Comparison of ENCODE assay signal across 19 cellular contexts in genomic region chr19:4080473-4080872, GRCh38. TPM values are rescaled to one million over a fixed set of nuclear protein-coding genes. Genes with fewer than 3 reads are reported as not detected.
A peak's percentile ranks its signal among the peaks of the same experiment; 100 is the strongest.
DNase-seq lines count a peak whose midpoint lies in the region; ATAC-seq lines count a peak whose summit lies in the region.
"Had no signal": no experiment of that assay in that cellular context is flagged by ENCODE, and none has a peak within 500 bp of the region (broad histone marks: within the 10 kb centered on the region; RNA-seq: fewer than 3 reads in every experiment).

No MANE protein-coding gene starts in this region.

- no peak for DNase-seq in activated CD4-positive, alpha-beta T cell treated with anti-CD3 and anti-CD28 coated beads, Interleukin-2, amount 10 ng/mL, durations not matched to agents 24 days and 14 days
- DNase-seq in activated CD4-positive, alpha-beta T cell treated with anti-CD3 and anti-CD28 coated beads for 1 hour = no peak
- no peak for DNase-seq in T-helper 17 cell
- DNase-seq in HuH-7.5 (ENCODE audit: low spot score) = no peak
- no peak for DNase-seq in NAMALWA (ENCODE audit: low spot score)
- no peak for DNase-seq in head of caudate nucleus
- DNase-seq: AML-193; Calu3; CD8-positive, alpha-beta T cell; DMS79 treated with DMSO at 0.1 percent for 48 hours; GF-D8; GOT3; H7; HFFc6 had no signal

- no peak overlapping the region for H3K4me3 Mint-ChIP-seq in activated CD4-positive, alpha-beta T cell treated with anti-CD3 and anti-CD28 coated beads, Interleukin-2, amount 10 ng/mL, durations not matched to agents 24 days and 14 days
- H3K4me3 Mint-ChIP-seq in T-helper 17 cell = no peak overlapping the region
- H3K4me3 Mint-ChIP-seq in dendritic cell treated with granulocyte-macrophage colony-stimulating factor and Interleukin-4, amounts not matched to agents 40 ng/mL and 50 ng/mL, for 4 days = no peak overlapping the region
- H3K4me3 Mint-ChIP-seq: CD14-positive monocyte; CD8-positive, alpha-beta T cell; HFFc6; IgD-negative memory B cell had no signal

- H3K4me1 Mint-ChIP-seq in activated CD4-positive, alpha-beta T cell treated with anti-CD3 and anti-CD28 coated beads, Interleukin-2, amount 10 ng/mL, durations not matched to agents 24 days and 14 days = peaks cover 37% of the 10 kb centered on the region
- peaks cover 18% of the 10 kb centered on the region for H3K4me1 Mint-ChIP-seq in T-helper 17 cell
- peaks cover 70% of the 10 kb centered on the region for H3K4me1 Mint-ChIP-seq in dendritic cell treated with granulocyte-macrophage colony-stimulating factor and Interleukin-4, amounts not matched to agents 40 ng/mL and 50 ng/mL, for 4 days (ENCODE audit: low read depth)

- H3K9me3 ChIP-seq in T-helper 17 cell (ENCODE audit: control insufficient read depth, low read length, poor library complexity, severe bottlenecking) = no peaks in the 10 kb centered on the region
- H3K9me3 ChIP-seq: A549 had no signal

- no peaks in the 10 kb centered on the region for H3K9me3 Mint-ChIP-seq in activated CD4-positive, alpha-beta T cell treated with anti-CD3 and anti-CD28 coated beads, Interleukin-2, amount 10 ng/mL, durations not matched to agents 24 days and 14 days
- H3K9me3 Mint-ChIP-seq in dendritic cell treated with granulocyte-macrophage colony-stimulating factor and Interleukin-4, amounts not matched to agents 40 ng/mL and 50 ng/mL, for 4 days = no peaks in the 10 kb centered on the region
- H3K9me3 Mint-ChIP-seq: CD8-positive, alpha-beta T cell; HFFc6; IgD-negative memory B cell had no signal

- intact Hi-C loops in activated CD4-positive, alpha-beta T cell treated with anti-CD3 and anti-CD28 coated beads, Interleukin-2, amount 10 ng/mL, durations not matched to agents 24 days and 14 days (cut with micrococcal nuclease) = no loop called here
- intact Hi-C loops in dendritic cell treated with granulocyte-macrophage colony-stimulating factor and Interleukin-4, amounts not matched to agents 40 ng/mL and 50 ng/mL, for 4 days (cut with micrococcal nuclease) = no loop called here
- intact Hi-C loops in head of caudate nucleus (cut with DNase I) = no loop called here

- H3K27ac Mint-ChIP-seq in activated CD4-positive, alpha-beta T cell treated with anti-CD3 and anti-CD28 coated beads, Interleukin-2, amount 10 ng/mL, durations not matched to agents 24 days and 14 days = peak overlapping the region; percentile 36
- H3K27ac Mint-ChIP-seq in T-helper 17 cell = peak overlapping the region; percentile 74
- H3K27ac Mint-ChIP-seq in dendritic cell treated with granulocyte-macrophage colony-stimulating factor and Interleukin-4, amounts not matched to agents 40 ng/mL and 50 ng/mL, for 4 days = peak overlapping the region; percentile 72
- H3K27ac Mint-ChIP-seq: CD8-positive, alpha-beta T cell; HFFc6; IgD-negative memory B cell had no signal

- H3K27me3 Mint-ChIP-seq in activated CD4-positive, alpha-beta T cell treated with anti-CD3 and anti-CD28 coated beads, Interleukin-2, amount 10 ng/mL, durations not matched to agents 24 days and 14 days = no peaks in the 10 kb centered on the region
- no peaks in the 10 kb centered on the region for H3K27me3 Mint-ChIP-seq in T-helper 17 cell
- no peaks in the 10 kb centered on the region for H3K27me3 Mint-ChIP-seq in dendritic cell treated with granulocyte-macrophage colony-stimulating factor and Interleukin-4, amounts not matched to agents 40 ng/mL and 50 ng/mL, for 4 days
- H3K27me3 Mint-ChIP-seq: IgD-negative memory B cell had no signal

- ATAC-seq in T-helper 17 cell = no peak
- ATAC-seq: A549; CD8-positive, alpha-beta T cell; HCT116 had no signal

- peaks cover 1% of the 10 kb centered on the region for H3K36me3 Mint-ChIP-seq in activated CD4-positive, alpha-beta T cell treated with anti-CD3 and anti-CD28 coated beads, Interleukin-2, amount 10 ng/mL, durations not matched to agents 24 days and 14 days (ENCODE audit: low read depth)
- H3K36me3 Mint-ChIP-seq in T-helper 17 cell (ENCODE audit: low read depth) = no peaks in the 10 kb centered on the region
- H3K36me3 Mint-ChIP-seq in dendritic cell treated with granulocyte-macrophage colony-stimulating factor and Interleukin-4, amounts not matched to agents 40 ng/mL and 50 ng/mL, for 4 days (ENCODE audit: low read depth) = no peaks in the 10 kb centered on the region
- H3K36me3 Mint-ChIP-seq: CD14-positive monocyte; CD8-positive, alpha-beta T cell; IgD-negative memory B cell had no signal

RNA-seq across cellular contexts. Expression of gene ZBTB7A, which starts 13.8 kb away (rescaled TPM):
- 35.8 and 39.6 TPM in 2 replicates for total RNA-seq in activated CD4-positive, alpha-beta T cell treated with anti-CD3 and anti-CD28 coated beads, Interleukin-2, amount 10 ng/mL, durations not matched to agents 24 days and 14 days
- total RNA-seq in T-helper 17 cell = 10 to 100 TPM; 47.3 to 51.1 TPM

RNA-seq across cellular contexts. Expression of gene MAP2K2, which starts 43.4 kb away (rescaled TPM):
- 125 and 135 TPM in 2 replicates for total RNA-seq in activated CD4-positive, alpha-beta T cell treated with anti-CD3 and anti-CD28 coated beads, Interleukin-2, amount 10 ng/mL, durations not matched to agents 24 days and 14 days
- 10 to 100 TPM; 94.3 to 94.6 TPM for total RNA-seq in T-helper 17 cell
